In genomic region chr3:150054635-150055034, GRCh38 we compare ENCODE assay signal across 3 cellular contexts.
"Had no signal": no experiment of that assay in that cellular context is flagged by ENCODE, and none has a peak within 500 bp of the region (broad histone marks: within the 10 kb centered on the region; RNA-seq: fewer than 3 reads in every experiment).

No MANE protein-coding gene starts in this region.

- DNase-seq: GDM1, GF-D8 had no signal

- ATAC-seq: GM12878 had no signal

- H3K4me3 ChIP-seq: GM12878 had no signal
